ENCODE assay signal across 27 cellular contexts in genomic region chr13:98877466-98877865, GRCh38.
"Had no signal": no experiment of that assay in that cellular context is flagged by ENCODE, and none has a peak within 500 bp of the region (broad histone marks: within the 10 kb centered on the region; RNA-seq: fewer than 3 reads in every experiment).

No MANE protein-coding gene starts in this region.

- H3K4me3 ChIP-seq: ascending aorta, pancreas, psoas muscle, sigmoid colon, uterus had no signal

- ATAC-seq: esophagus mucosa; left ventricle myocardium superior; pancreas; psoas muscle; stimulated activated memory B cell treated with anti-CD40 and anti-IgM and Interleukin-4, amounts not matched to agents 10 μg/mL and 1 μg/mL and 100 μg/mL, for 72 hours; stimulated activated naive CD8-positive, alpha-beta T cell treated with anti-CD3 and anti-CD28 coated beads, Interleukin-15, amount 100 ng/mL, for 72 hours; T-cell had no signal

- H3K27ac ChIP-seq: ascending aorta, brain microvascular endothelial cell, pancreas, psoas muscle, sigmoid colon, uterus had no signal

- H3K4me3 Mint-ChIP-seq: activated naive CD8-positive, alpha-beta T cell treated with anti-CD3 and anti-CD28 coated beads, Interleukin-2, amount 10 ng/mL, durations not matched to agents 7 days and 5 days; stimulated activated memory B cell treated with anti-CD40 and anti-IgM and Interleukin-4, amounts not matched to agents 10 μg/mL and 1 μg/mL and 100 μg/mL, for 72 hours; stimulated activated naive CD8-positive, alpha-beta T cell treated with anti-CD3 and anti-CD28 coated beads, Interleukin-15, amount 100 ng/mL, for 72 hours; T-cell; type B pancreatic cell had no signal

- H3K27me3 Mint-ChIP-seq: activated naive CD8-positive, alpha-beta T cell treated with anti-CD3 and anti-CD28 coated beads, Interleukin-2, amount 10 ng/mL, durations not matched to agents 7 days and 5 days; stimulated activated memory B cell treated with anti-CD40 and anti-IgM and Interleukin-4, amounts not matched to agents 10 μg/mL and 1 μg/mL and 100 μg/mL, for 72 hours; stimulated activated naive CD8-positive, alpha-beta T cell treated with anti-CD3 and anti-CD28 coated beads, Interleukin-15, amount 100 ng/mL, for 72 hours; T-cell; type B pancreatic cell had no signal

- H3K36me3 ChIP-seq: uterus had no signal

- H3K4me1 ChIP-seq: ascending aorta, pancreas, uterus had no signal

- H3K27me3 ChIP-seq: ascending aorta, brain microvascular endothelial cell, pancreas, sigmoid colon, uterus had no signal

- H3K9me3 ChIP-seq: ascending aorta, pancreas, psoas muscle, uterus had no signal

- H3K27ac Mint-ChIP-seq: activated naive CD8-positive, alpha-beta T cell treated with anti-CD3 and anti-CD28 coated beads, Interleukin-2, amount 10 ng/mL, durations not matched to agents 7 days and 5 days; stimulated activated memory B cell treated with anti-CD40 and anti-IgM and Interleukin-4, amounts not matched to agents 10 μg/mL and 1 μg/mL and 100 μg/mL, for 72 hours; stimulated activated naive CD8-positive, alpha-beta T cell treated with anti-CD3 and anti-CD28 coated beads, Interleukin-15, amount 100 ng/mL, for 72 hours; T-cell; type B pancreatic cell had no signal

- DNase-seq: activated CD4-positive, CD25-positive, alpha-beta regulatory T cell treated with anti-CD3 and anti-CD28 coated beads, Interleukin-2, amount 50 U/mL, for 72 hours; activated effector memory CD4-positive, alpha-beta T cell treated with Interleukin-2 at 50 U/mL for 16 hours; activated naive CD4-positive, alpha-beta T cell treated with Interleukin-2 at 50 U/mL for 16 hours; activated naive CD8-positive, alpha-beta T cell treated with anti-CD3 and anti-CD28 coated beads, Interleukin-2, amount 10 ng/mL, durations not matched to agents 7 days and 5 days; activated T-cell treated with anti-CD3 and anti-CD28 coated beads, Interleukin-2, amount 50 U/mL, for 48 hours; brain microvascular endothelial cell; cortex of kidney; foreskin fibroblast; head of caudate nucleus; hippocampal formation; left cardiac atrium; left ventricle myocardium superior; nucleus accumbens; pancreas; psoas muscle; sigmoid colon; small intestine; stimulated activated CD4-positive, alpha-beta T cell treated with anti-CD3 and anti-CD28 coated beads, Interleukin-4, amount 100 ng/mL, for 4 hours; stimulated activated CD8-positive, alpha-beta memory T cell treated with anti-CD3 and anti-CD28 coated beads, Interleukin-4, amount 100 ng/mL, for 48 hours; stimulated activated naive CD8-positive, alpha-beta T cell treated with anti-CD3 and anti-CD28 coated beads, Interleukin-15, amount 100 ng/mL, for 72 hours; substantia nigra; T-cell; uterus had no signal
